In genomic region chr15:74127255-74127953, GRCh38 we compare ENCODE assay signal across 8 cellular contexts. TPM values are rescaled to one million over a fixed set of nuclear protein-coding genes. Genes with fewer than 3 reads are reported as not detected.
DNase-seq lines count a peak whose midpoint lies in the region; ATAC-seq and TF ChIP-seq lines count a peak whose summit lies in the region.

No MANE protein-coding gene starts in this region.

- POLR2A ChIA-PET in RWPE1 (lab: Yijun Ruan, JAX; ENCODE audit: low non-redundant PET), result no interaction called here

- TF ChIP-seq CTCF in RWPE1 (conservative IDR thresholded peaks at IDR 0.05; ENCODE audit: low read depth), result peak; percentile 99
- peak; percentile 92 for TF ChIP-seq CTCF in neural progenitor cell (IDR thresholded peaks at IDR 0.05)

- peak overlapping the region; percentile 43 for H3K4me3 ChIP-seq in neural progenitor cell

- no peaks in the 10 kb centered on the region for H3K9me3 ChIP-seq in neural progenitor cell (ENCODE audit: low read depth)

- H3F3A ChIP-seq in neural progenitor cell (ENCODE audit: low read depth), result peaks cover 12% of the 10 kb centered on the region

- peak overlapping the region; percentile 12 for H3K27ac Mint-ChIP-seq in neural progenitor cell

- peaks cover 59% of the 10 kb centered on the region for H3K4me1 Mint-ChIP-seq in neural progenitor cell

- H3K9ac ChIP-seq in neural progenitor cell, result no peak overlapping the region

- H4K20me1 ChIP-seq in neural progenitor cell (ENCODE audit: low read depth), result peaks cover 37% of the 10 kb centered on the region

- H3K27me3 ChIP-seq in neural progenitor cell, result peaks cover 92% of the 10 kb centered on the region

- H3K79me2 ChIP-seq in neural progenitor cell (ENCODE audit: low read depth), result no peaks in the 10 kb centered on the region

- H3K9me3 Mint-ChIP-seq in neural progenitor cell, result peaks cover 7% of the 10 kb centered on the region

- H3K4me1 ChIP-seq in neural progenitor cell, result peaks cover 39% of the 10 kb centered on the region

- H3K4me3 Mint-ChIP-seq in neural progenitor cell, result peak overlapping the region; percentile 87

- H3K27ac ChIP-seq in RWPE1, result no peak overlapping the region
- H3K27ac ChIP-seq in neural progenitor cell, result no peak overlapping the region

- no peak for ATAC-seq in GM19467 (IDR thresholded peaks at IDR 0.05; ENCODE audit: unreplicated experiment)

- peak overlapping the region; percentile 80 for H3K4me2 ChIP-seq in neural progenitor cell

- H3K27me3 Mint-ChIP-seq in neural progenitor cell (ENCODE audit: insufficient read depth, low read depth), result peaks cover 69% of the 10 kb centered on the region

- DNase-seq in GM04504 (ENCODE audit: low read depth) (peak; percentile 62), Kasumi-1 (lab: John Stamatoyannopoulos, UW) (peak; percentile 81 to 82), RWPE1 (ENCODE audit: low spot score) (peak; percentile 79), fibroblast of the conjunctiva (ENCODE audit: low read depth) (peak; percentile 59), neural progenitor cell (ENCODE audit: low spot score) (peak; percentile 96)
- peak; percentile 78 for DNase-seq in activated T-helper 9 cell treated with anti-CD3 and anti-CD28 coated beads, Interleukin-2, amount 50 U/mL, for 16 hours (ENCODE audit: low read depth)
- DNase-seq in stimulated activated naive CD4-positive, alpha-beta T cell treated with Interleukin-2 at 50 U/mL for 16 hours (lab: John Stamatoyannopoulos, UW), result peak; percentile 73

- no peaks in the 10 kb centered on the region for H3K36me3 ChIP-seq in neural progenitor cell

- H3K36me3 Mint-ChIP-seq in neural progenitor cell, result peaks cover 6% of the 10 kb centered on the region

- CTCF ChIA-PET in RWPE1 (lab: Yijun Ruan, JAX), result interaction anchor here (0.7 to 4.7 kb wide), 8 partner anchors 74 to 195 kb away, joined by 3 to 47 read pairs (median 8); no protein-coding TSS in a partner anchor

- no peak overlapping the region for H2AFZ ChIP-seq in neural progenitor cell (replicated peaks)

RNA-seq across cellular contexts. Expression of gene ISLR2, which starts 3.0 kb away (rescaled TPM):
- total RNA-seq in neural progenitor cell (ENCODE audit: low replicate concordance), result not detected in 2 replicates

RNA-seq across cellular contexts. Expression of gene GOLGA6A, which starts 45.1 kb away (rescaled TPM):
- 0.04 and 0.59 TPM in 2 replicates for total RNA-seq in neural progenitor cell (ENCODE audit: low replicate concordance)

RNA-seq across cellular contexts. Expression of gene ISLR, which starts 46.1 kb away (rescaled TPM):
- 0.68 TPM in 1 of 2 replicates, not detected in the other for total RNA-seq in neural progenitor cell (ENCODE audit: low replicate concordance)
